28 cellular contexts compared by ENCODE assay signal in the genomic region with DNA sequence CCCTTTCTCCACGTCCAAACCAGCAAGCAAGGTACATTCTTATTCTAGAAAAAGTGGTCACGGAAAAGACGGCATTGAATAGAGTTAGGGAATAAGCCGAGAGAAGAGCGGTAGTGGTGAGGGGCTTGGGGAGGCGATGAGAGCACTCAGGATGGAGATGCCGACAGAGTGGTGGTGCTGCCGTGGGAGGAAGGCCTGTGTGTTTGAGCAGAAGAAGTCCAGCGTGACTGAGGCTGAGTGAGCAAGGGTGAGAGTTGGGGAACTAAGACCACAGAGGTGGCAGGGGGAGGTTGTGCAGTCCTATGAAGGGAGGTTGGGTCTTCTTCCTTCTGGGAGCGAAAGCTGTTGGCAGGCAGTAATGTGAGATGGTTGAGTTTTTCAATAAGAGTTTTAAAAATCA.
"Had no signal": no experiment of that assay in that cellular context is flagged by ENCODE, and none has a peak within 500 bp of the region (broad histone marks: within the 10 kb centered on the region; RNA-seq: fewer than 3 reads in every experiment).

No MANE protein-coding gene starts in this region.

- H3K4me3 ChIP-seq: ovary, psoas muscle, right lobe of liver, sigmoid colon, stomach, thoracic aorta, thyroid gland, transverse colon, upper lobe of right lung, uterus had no signal

- H3K4me1 ChIP-seq: parathyroid adenoma, psoas muscle, right lobe of liver, sigmoid colon, stomach, thyroid gland, transverse colon, upper lobe of right lung, uterus had no signal

- H3K9me3 ChIP-seq: ovary, right lobe of liver, sigmoid colon, thoracic aorta, thyroid gland, transverse colon, upper lobe of right lung, uterus had no signal

- H3K79me2 ChIP-seq: parathyroid adenoma had no signal

- H3K4me3 Mint-ChIP-seq: naive thymus-derived CD4-positive, alpha-beta T cell; natural killer cell; nephron; stimulated activated effector memory CD8-positive, alpha-beta T cell treated with anti-CD3 and anti-CD28 coated beads, Interleukin-12 subunit alpha, Interleukin-12 subunit beta, amount 100 ng/mL, for 72 hours; stimulated activated naive B cell treated with anti-CD40 and anti-IgM and Interleukin-4, amounts not matched to agents 10 μg/mL and 1 μg/mL and 100 μg/mL, for 72 hours; stimulated activated naive CD8-positive, alpha-beta T cell treated with anti-CD3 and anti-CD28 coated beads, Interleukin-15, Interleukin-2, amounts not matched to agents 100 ng/mL and 50 ng/mL, for 24 hours; type B pancreatic cell had no signal

- H3K36me3 ChIP-seq: ovary, right lobe of liver, sigmoid colon, stomach, thoracic aorta, thyroid gland, transverse colon, upper lobe of right lung, uterus had no signal

- H3K27ac ChIP-seq: ovary, parathyroid adenoma, psoas muscle, right lobe of liver, sigmoid colon, stomach, thoracic aorta, thyroid gland, transverse colon, upper lobe of right lung, uterus had no signal

- DNase-seq: naive thymus-derived CD4-positive, alpha-beta T cell; natural killer cell; occipital lobe; ovary; posterior cingulate gyrus; psoas muscle; right cardiac atrium; right lobe of liver; sigmoid colon; small intestine; stimulated activated CD4-positive, alpha-beta T cell treated with anti-CD3 and anti-CD28 coated beads, Interleukin-15, amount 100 ng/mL, for 24 hours; stimulated activated CD4-positive, alpha-beta T cell treated with anti-CD3 and anti-CD28 coated beads, Interleukin-2, amount 100 ng/mL, for 24 hours; stimulated activated CD4-positive, alpha-beta T cell treated with anti-CD3 and anti-CD28 coated beads, Interleukin-2, amount 100 ng/mL, for 48 hours; stimulated activated CD4-positive, alpha-beta T cell treated with anti-CD3 and anti-CD28 coated beads, Interleukin-4, amount 100 ng/mL, for 24 hours; stimulated activated naive B cell treated with anti-CD40 and anti-IgM and Interleukin-4, amounts not matched to agents 10 μg/mL and 1 μg/mL and 100 μg/mL, for 72 hours; stimulated activated naive CD4-positive, alpha-beta T cell treated with Interleukin-2 at 50 U/mL for 16 hours; stomach; thyroid gland; transverse colon; upper lobe of right lung; uterus had no signal

- H3K9ac ChIP-seq: parathyroid adenoma had no signal

- H2AFZ ChIP-seq: parathyroid adenoma had no signal

- H3K27me3 ChIP-seq: ovary, right lobe of liver, sigmoid colon, stomach, thyroid gland, transverse colon, upper lobe of right lung, uterus had no signal

- H3K27ac Mint-ChIP-seq: naive thymus-derived CD4-positive, alpha-beta T cell; natural killer cell; nephron; progenitor cell of endocrine pancreas; stimulated activated effector memory CD8-positive, alpha-beta T cell treated with anti-CD3 and anti-CD28 coated beads, Interleukin-12 subunit alpha, Interleukin-12 subunit beta, amount 100 ng/mL, for 72 hours; stimulated activated naive B cell treated with anti-CD40 and anti-IgM and Interleukin-4, amounts not matched to agents 10 μg/mL and 1 μg/mL and 100 μg/mL, for 72 hours; stimulated activated naive CD8-positive, alpha-beta T cell treated with anti-CD3 and anti-CD28 coated beads, Interleukin-15, Interleukin-2, amounts not matched to agents 100 ng/mL and 50 ng/mL, for 24 hours; type B pancreatic cell had no signal

- H3K27me3 Mint-ChIP-seq: stimulated activated naive B cell treated with anti-CD40 and anti-IgM and Interleukin-4, amounts not matched to agents 10 μg/mL and 1 μg/mL and 100 μg/mL, for 72 hours had no signal

- H3K36me3 Mint-ChIP-seq: naive thymus-derived CD4-positive, alpha-beta T cell; natural killer cell; stimulated activated effector memory CD8-positive, alpha-beta T cell treated with anti-CD3 and anti-CD28 coated beads, Interleukin-12 subunit alpha, Interleukin-12 subunit beta, amount 100 ng/mL, for 72 hours; stimulated activated naive B cell treated with anti-CD40 and anti-IgM and Interleukin-4, amounts not matched to agents 10 μg/mL and 1 μg/mL and 100 μg/mL, for 72 hours; type B pancreatic cell had no signal

- H3K4me1 Mint-ChIP-seq: naive thymus-derived CD4-positive, alpha-beta T cell; natural killer cell; nephron; stimulated activated effector memory CD8-positive, alpha-beta T cell treated with anti-CD3 and anti-CD28 coated beads, Interleukin-12 subunit alpha, Interleukin-12 subunit beta, amount 100 ng/mL, for 72 hours; stimulated activated naive B cell treated with anti-CD40 and anti-IgM and Interleukin-4, amounts not matched to agents 10 μg/mL and 1 μg/mL and 100 μg/mL, for 72 hours had no signal

- H3K9me3 Mint-ChIP-seq: stimulated activated effector memory CD8-positive, alpha-beta T cell treated with anti-CD3 and anti-CD28 coated beads, Interleukin-12 subunit alpha, Interleukin-12 subunit beta, amount 100 ng/mL, for 72 hours; stimulated activated naive CD8-positive, alpha-beta T cell treated with anti-CD3 and anti-CD28 coated beads, Interleukin-15, Interleukin-2, amounts not matched to agents 100 ng/mL and 50 ng/mL, for 24 hours; type B pancreatic cell had no signal
